28 cellular contexts compared by ENCODE assay signal in the genomic region with DNA sequence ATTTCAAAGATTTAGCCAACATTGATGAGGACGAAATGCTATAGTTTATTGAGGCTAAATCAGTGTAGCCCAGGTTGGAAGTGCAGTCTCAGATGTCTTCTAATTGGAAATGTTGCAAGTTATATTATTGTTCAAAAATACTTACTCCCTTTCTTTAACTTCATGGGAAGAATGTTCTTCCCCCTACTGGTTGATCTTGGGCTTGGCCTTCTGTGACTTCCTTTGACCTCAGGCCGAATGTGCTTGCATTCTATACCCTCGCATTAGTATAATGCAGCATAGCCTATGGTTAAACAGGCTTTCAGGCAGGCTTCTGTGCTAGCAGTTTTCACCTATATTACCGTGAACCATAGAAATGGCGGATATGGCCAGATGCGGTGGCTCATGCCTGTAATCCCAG.
"Had no signal": no experiment of that assay in that cellular context is flagged by ENCODE, and none has a peak within 500 bp of the region (broad histone marks: within the 10 kb centered on the region; RNA-seq: fewer than 3 reads in every experiment).

No MANE protein-coding gene starts in this region.

- H3K27me3 ChIP-seq: heart left ventricle, left lung, neural progenitor cell, sigmoid colon, upper lobe of left lung had no signal

- H3K4me1 ChIP-seq: left lung, lower lobe of right lung, neural progenitor cell, parathyroid adenoma, psoas muscle, sigmoid colon, upper lobe of left lung had no signal

- H3K36me3 ChIP-seq: heart left ventricle, left lung, lower lobe of right lung, neural progenitor cell, sigmoid colon, upper lobe of left lung, WERI-Rb-1 had no signal

- ATAC-seq: activated CD8-positive, alpha-beta T cell treated with anti-CD3 and anti-CD28 coated beads for 36 hours; activated T-cell treated with anti-CD3 and anti-CD28 coated beads, Interleukin-2, amount 50 U/mL, for 4 hours; activated T-helper 17 cell treated with anti-CD3 and anti-CD28 coated beads, Interleukin-2, amount 50 U/mL, for 72 hours; heart left ventricle; left lung; lower lobe of right lung; natural killer cell; psoas muscle; stimulated activated effector memory CD8-positive, alpha-beta T cell treated with anti-CD3 and anti-CD28 coated beads, Interleukin-12 subunit alpha, Interleukin-12 subunit beta, amount 100 ng/mL, for 72 hours; T-helper 17 cell had no signal

- H2AFZ ChIP-seq: neural progenitor cell, parathyroid adenoma had no signal

- FAIRE-seq: bronchial epithelial cell, endometrium, islet of Langerhans, small intestine had no signal

- H3K4me3 ChIP-seq: heart left ventricle, left lung, lower lobe of right lung, neural progenitor cell, psoas muscle, sigmoid colon, upper lobe of left lung had no signal

- DNase-seq: activated CD4-positive, alpha-beta T cell treated with anti-CD3 and anti-CD28 coated beads for 1 hour; activated CD4-positive, alpha-beta T cell treated with anti-CD3 and anti-CD28 coated beads, Interleukin-2, amount 50 U/mL, for 1 hour; activated CD8-positive, alpha-beta T cell treated with anti-CD3 and anti-CD28 coated beads for 36 hours; activated T-cell treated with anti-CD3 and anti-CD28 coated beads, Interleukin-2, amount 50 U/mL, for 4 hours; erythroblast; heart left ventricle; hypothalamus; lower lobe of right lung; mesenchymal stem cell; natural killer cell; occipital lobe; psoas muscle; sigmoid colon; small intestine; stimulated activated CD4-positive, alpha-beta T cell treated with anti-CD3 and anti-CD28 coated beads, Interleukin-4, amount 100 ng/mL, for 24 hours; substantia nigra; T-helper 17 cell; T1000; WERI-Rb-1 had no signal

- H3K79me2 ChIP-seq: parathyroid adenoma had no signal

- H3K27ac ChIP-seq: heart left ventricle, left lung, lower lobe of right lung, neural progenitor cell, parathyroid adenoma, psoas muscle, sigmoid colon, upper lobe of left lung, WERI-Rb-1 had no signal

- H3K9ac ChIP-seq: neural progenitor cell, parathyroid adenoma had no signal

- H3K4me2 ChIP-seq: neural progenitor cell had no signal

- H3K9me3 ChIP-seq: heart left ventricle, left lung, lower lobe of right lung, psoas muscle, sigmoid colon, upper lobe of left lung had no signal
